In genomic region chrX:24023972-24024664, GRCh38 we compare ENCODE assay signal across 8 cellular contexts. TPM values are rescaled to one million over a fixed set of nuclear protein-coding genes. Genes with fewer than 3 reads are reported as not detected.
DNase-seq lines count a peak whose midpoint lies in the region; TF ChIP-seq lines count a peak whose summit lies in the region.

No MANE protein-coding gene starts in this region.

- TF ChIP-seq CTCF in C4-2B (conservative IDR thresholded peaks at IDR 0.05) (no peak), VCaP (conservative IDR thresholded peaks at IDR 0.05) (no peak)

- peak overlapping the region; percentile 97 for H3K27ac ChIP-seq in C4-2B
- peak overlapping the region; percentile 93 for H3K27ac ChIP-seq in VCaP
- H3K27ac ChIP-seq in rectal smooth muscle tissue (ENCODE audit: low read depth, low read length), result peak overlapping the region; percentile 91

- H3K9ac ChIP-seq in rectal smooth muscle tissue (ENCODE audit: low read length), result no peak overlapping the region

- H3K36me3 ChIP-seq in H7 (replicated peaks; ENCODE audit: control insufficient read depth, insufficient read depth, low read length) (no peaks in the 10 kb centered on the region), rectal smooth muscle tissue (ENCODE audit: control insufficient read depth, insufficient read depth, low read length) (no peaks in the 10 kb centered on the region)

- peaks cover 10% of the 10 kb centered on the region for H3K27me3 ChIP-seq in H7 (ENCODE audit: control insufficient read depth, insufficient read depth, low read length)
- H3K27me3 ChIP-seq in rectal smooth muscle tissue (ENCODE audit: control insufficient read depth, insufficient read depth, low read length), result no peaks in the 10 kb centered on the region

- H3K4me3 ChIP-seq in H7 (ENCODE audit: insufficient read depth, low read depth, low read length) (peak overlapping the region; percentile 94), rectal smooth muscle tissue (ENCODE audit: low read length) (peak overlapping the region; percentile 58)

- H3K4me1 ChIP-seq in rectal smooth muscle tissue (ENCODE audit: control insufficient read depth, insufficient read depth, low read length), result peaks cover 4% of the 10 kb centered on the region

- DNase-seq in H7, result no peak
- peak; percentile 10 for DNase-seq in foreskin melanocyte
- DNase-seq in cerebellar nuclear complex (lab: John Stamatoyannopoulos, UW), result no peak
- no peak for DNase-seq in activated gamma-delta T cell treated with Interleukin-2 at 50 U/mL for 16 hours
- no peak for DNase-seq in activated effector memory CD4-positive, alpha-beta T cell treated with anti-CD3 and anti-CD28 coated beads, Interleukin-2, amount 50 U/mL, for 16 hours

RNA-seq across cellular contexts. Expression of gene KLHL15, which starts 2.9 kb away (rescaled TPM):
- 18.2 and 25.8 TPM in 2 replicates for total RNA-seq in H7 (2014; rRNA removed; shearing (Covaris generic))

RNA-seq across cellular contexts. Expression of gene EIF2S3, which starts 30.6 kb away (rescaled TPM):
- total RNA-seq in H7 (2014; rRNA removed; shearing (Covaris generic)), result 423 and 499 TPM in 2 replicates
